In the genomic region with DNA sequence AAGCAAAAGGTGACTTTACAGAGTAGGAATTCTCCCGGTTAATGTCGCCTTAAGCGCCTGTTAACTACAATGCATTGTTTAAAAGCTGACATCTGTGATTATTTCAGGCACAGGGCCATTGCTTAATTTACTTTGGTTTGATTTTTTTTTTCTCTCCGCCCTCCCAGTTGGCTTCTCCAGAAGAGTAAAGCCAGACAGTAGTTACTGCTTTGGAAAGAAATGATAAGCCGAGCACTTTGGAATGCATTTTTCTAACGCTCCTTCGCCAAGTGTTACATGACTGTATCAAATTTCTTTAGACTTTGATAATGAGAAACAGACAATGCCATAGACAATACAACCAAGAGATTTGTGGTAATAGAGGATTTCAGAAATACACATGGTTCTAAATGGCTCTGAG, we compare ENCODE assay signal across 20 cellular contexts.
DNase-seq lines count a peak whose midpoint lies in the region; ATAC-seq, FAIRE-seq and TF ChIP-seq lines count a peak whose summit lies in the region.
"Had no signal": no experiment of that assay in that cellular context is flagged by ENCODE, and none has a peak within 500 bp of the region (broad histone marks: within the 10 kb centered on the region; RNA-seq: fewer than 3 reads in every experiment).

No MANE protein-coding gene starts in this region.

- H3K36me3 ChIP-seq in pancreas (no peaks in the 10 kb centered on the region), left lung (no peaks in the 10 kb centered on the region)
- H3K36me3 ChIP-seq: HAP-1, neutrophil, tibial artery had no signal

- WGBS in pancreas, 2 donors, result 17 to 18% methylated on average over 7 of the region's 7 CpGs

- H3K27ac ChIP-seq in pancreas, result no peak overlapping the region
- H3K27ac ChIP-seq in left lung, result no peak overlapping the region
- H3K27ac ChIP-seq: neutrophil, tibial artery had no signal

- H3K4me1 ChIP-seq in pancreas (no peaks in the 10 kb centered on the region), left lung (no peaks in the 10 kb centered on the region)
- H3K4me1 ChIP-seq: tibial artery had no signal

- FAIRE-seq in pancreas (lab: Jason Lieb, UNC), result no peak

- H3K27me3 ChIP-seq in pancreas (no peaks in the 10 kb centered on the region), left lung (no peaks in the 10 kb centered on the region)
- H3K27me3 ChIP-seq: neutrophil, tibial artery had no signal

- ATAC-seq in pancreas (peak in 3 of 4 donors; percentile 18 to 64 (median 40)), left lung (no peak), GM18909 (IDR thresholded peaks at IDR 0.05; ENCODE audit: poor library complexity, unreplicated experiment) (no peak)
- ATAC-seq: effector memory CD8-positive, alpha-beta T cell had no signal

- no peaks in the 10 kb centered on the region for H3K9me3 ChIP-seq in pancreas
- H3K9me3 ChIP-seq in left lung, result no peaks in the 10 kb centered on the region
- H3K9me3 ChIP-seq: HAP-1, neutrophil, tibial artery had no signal

- TF ChIP-seq CTCF in fibroblast of mammary gland (conservative IDR thresholded peaks at IDR 0.05; ENCODE audit: control insufficient read depth, insufficient read depth, low read depth, low read length) (no peak), pancreas (IDR thresholded peaks at IDR 0.05) (no peak), left lung (IDR thresholded peaks at IDR 0.05) (no peak)

- intact Hi-C loops in pancreas (cut with DNase I), result no loop called here
- intact Hi-C loops in left lung (cut with DNase I), result no loop called here

- DNase-seq in GM04503 (ENCODE audit: low read depth) (peak; percentile 87), RPMI7951 (ENCODE audit: low read depth) (peak; percentile 58), fibroblast of mammary gland (ENCODE audit: low read depth) (peak; percentile 66), pancreas (no peak), left lung (no peak)
- no peak for DNase-seq in stimulated activated naive CD4-positive, alpha-beta T cell (lab: John Stamatoyannopoulos, UW)
- DNase-seq: activated CD4-positive, alpha-beta T cell treated with anti-CD3 and anti-CD28 coated beads for 1 hour; activated CD8-positive, alpha-beta memory T cell treated with anti-CD3 and anti-CD28 coated beads, Interleukin-2, amount 50 U/mL, for 48 hours; activated naive CD4-positive, alpha-beta T cell treated with anti-CD3 and anti-CD28 coated beads, Interleukin-2, amount 10 ng/mL, durations not matched to agents 7 days and 5 days; caudate nucleus; CD8-positive, alpha-beta memory T cell; effector memory CD8-positive, alpha-beta T cell; mesendoderm; NCI-H1048; NCI-H2171 treated with DMSO at 0.1 percent for 48 hours; SHP77 treated with DMSO at 0.1 percent for 48 hours; tibial artery had no signal

- no peak overlapping the region for H3K4me3 ChIP-seq in fibroblast of mammary gland (ENCODE audit: control insufficient read depth, low read depth, low read length)
- H3K4me3 ChIP-seq in pancreas, result no peak overlapping the region
- no peak overlapping the region for H3K4me3 ChIP-seq in left lung
- H3K4me3 ChIP-seq: HAP-1, tibial artery had no signal

Comparison
In these comparisons a context has a peak if more than half of its experiments do, and no peak if none do; other contexts are left out.
1. DNase-seq: peak in GM04503 (single experiment), RPMI7951 (single experiment) and fibroblast of mammary gland (single experiment); none in pancreas (0 of 6), stimulated activated naive CD4-positive, alpha-beta T cell (0 of 6) and left lung (0 of 2).
2. ATAC-seq: peak in pancreas (3 of 4); none in left lung (single experiment) and GM18909 (single experiment).